In genomic region chr18:3448845-3449701, GRCh38 we compare ENCODE assay signal across 8 cellular contexts. TPM values are rescaled to one million over a fixed set of nuclear protein-coding genes. Genes with fewer than 3 reads are reported as not detected.
A peak's percentile ranks its signal among the peaks of the same experiment; 100 is the strongest.
DNase-seq lines count a peak whose midpoint lies in the region; ATAC-seq, FAIRE-seq and TF ChIP-seq lines count a peak whose summit lies in the region.

No MANE protein-coding gene starts in this region.

- H3K9me1 ChIP-seq in endothelial cell of umbilical vein (replicated peaks; ENCODE audit: control insufficient read depth, extremely low read depth, insufficient read depth, low read length) = no peaks in the 10 kb centered on the region

- dilution Hi-C loops in endothelial cell of umbilical vein (cut with MboI; ENCODE audit: extremely low pct_ligation_motif_present, low sequenced_read_pairs) = no loop called here

- H4K20me1 ChIP-seq in endothelial cell of umbilical vein (replicated peaks; ENCODE audit: control insufficient read depth, extremely low read depth, insufficient read depth, low read length) = no peaks in the 10 kb centered on the region

- CTCF ChIA-PET in endothelial cell of umbilical vein (lab: Charles Lee) = interaction anchor here (0.8 to 2.7 kb wide), 7 partner anchors 45 to 217 kb away, joined by 3 to 17 read pairs (median 3); no protein-coding TSS in a partner anchor

- ATAC-seq in GM18873 (IDR thresholded peaks at IDR 0.05; ENCODE audit: low FRiP score, unreplicated experiment) (peak; percentile 34), HG03139 (IDR thresholded peaks at IDR 0.05; ENCODE audit: unreplicated experiment) (peak; percentile 44)

- POLR2A ChIA-PET in endothelial cell of umbilical vein (lab: Charles Lee) = interaction anchor here (1.1 to 2.3 kb wide), 2 partner anchors 40 to 216 kb away, joined by 3 to 6 read pairs; no protein-coding TSS in a partner anchor

- peaks cover 39% of the 10 kb centered on the region for H3K79me2 ChIP-seq in endothelial cell of umbilical vein (ENCODE audit: control insufficient read depth, insufficient read depth, low read length)

- H3K27ac ChIP-seq in endothelial cell of umbilical vein (ENCODE audit: insufficient read depth, low read depth, low read length) = peak overlapping the region; percentile 99
- peak overlapping the region; percentile 93 to 99 for H3K27ac ChIP-seq in mucosa of rectum (ENCODE audit: low read depth in 2 of 2, low read length in 2 of 2)

- peak overlapping the region; percentile 91 for H3K4me2 ChIP-seq in endothelial cell of umbilical vein (ENCODE audit: insufficient read depth, low read length)

- H3K36me3 ChIP-seq in endothelial cell of umbilical vein (ENCODE audit: control insufficient read depth in 2 of 2, extremely low read depth in 1 of 2, insufficient read depth in 2 of 2, low read length in 2 of 2) (no peaks in the 10 kb centered on the region), mucosa of rectum (ENCODE audit: control insufficient read depth in 2 of 2, insufficient read depth in 2 of 2, low read length in 2 of 2) (no peaks in the 10 kb centered on the region)

- peak overlapping the region; percentile 13 for H2AFZ ChIP-seq in endothelial cell of umbilical vein (ENCODE audit: low read depth, low read length)

- H3K9ac ChIP-seq in endothelial cell of umbilical vein (replicated peaks; ENCODE audit: extremely low read depth, insufficient read depth, low read length) (peak overlapping the region; percentile 96), mucosa of rectum (ENCODE audit: low read depth in 1 of 2, low read length in 2 of 2) (peak overlapping the region; percentile 91 to 100)

- H3K9me3 ChIP-seq in endothelial cell of umbilical vein (replicated peaks; ENCODE audit: control insufficient read depth, insufficient read depth, low read length) = no peaks in the 10 kb centered on the region
- no peaks in the 10 kb centered on the region for H3K9me3 ChIP-seq in mucosa of rectum (ENCODE audit: control insufficient read depth in 2 of 2, low read length in 2 of 2)

- no peak for TF ChIP-seq POLR2A in endothelial cell of umbilical vein (IDR thresholded peaks at IDR 0.05; ENCODE audit: low read depth, low read length)

- intact Hi-C loops in endothelial cell of umbilical vein (cut with micrococcal nuclease) = loop anchor here (1.0 to 5.0 kb wide), 7 partner anchors 128 to 877 kb away; partner anchors contain the start of genes METTL4 and NDC80

- peak; percentile 77 for FAIRE-seq in endothelial cell of umbilical vein (lab: Jason Lieb, UNC)

- H3K4me3 ChIP-seq in endothelial cell of umbilical vein (replicated peaks in 1 of 3; ENCODE audit: insufficient read depth in 1 of 3, low read depth in 1 of 3, low read length in 3 of 3) = peak overlapping the region; percentile 57 to 90 (median 76)
- H3K4me3 ChIP-seq in mucosa of rectum (ENCODE audit: low read length in 2 of 2) = peak overlapping the region; percentile 87 to 88

- BruUV-seq in endothelial cell of umbilical vein (replicated peaks; lab: Mats Ljungman, UMichigan) = TSS peak; percentile 29

- H3K4me1 ChIP-seq in endothelial cell of umbilical vein (ENCODE audit: control insufficient read depth, extremely low read depth, insufficient read depth, low read length) (peaks cover 23% of the 10 kb centered on the region), mucosa of rectum (ENCODE audit: control insufficient read depth in 2 of 2, insufficient read depth in 2 of 2, low read length in 2 of 2) (peaks cover 10 to 23% of the 10 kb centered on the region in 2 donors)

- no peak for TF ChIP-seq CTCF in endothelial cell of umbilical vein (IDR thresholded peaks at IDR 0.05; ENCODE audit: extremely low read depth in 1 of 2, insufficient read depth in 1 of 2, low read depth in 1 of 2, low read length in 2 of 2)

- no peaks in the 10 kb centered on the region for H3K27me3 ChIP-seq in endothelial cell of umbilical vein (ENCODE audit: control insufficient read depth in 2 of 2, insufficient read depth in 2 of 2, low read length in 2 of 2)
- no peaks in the 10 kb centered on the region for H3K27me3 ChIP-seq in mucosa of rectum (ENCODE audit: control insufficient read depth in 2 of 2, insufficient read depth in 2 of 2, low read length in 2 of 2)

- peak; percentile 62 for DNase-seq in AG08396 (ENCODE audit: low spot score)
- DNase-seq in NOMO-1 treated with dmso at 0.1 percent for 144 hours (lab: John Stamatoyannopoulos, UW; ENCODE audit: unreplicated experiment) = peak; percentile 87
- DNase-seq in activated CD8-positive, alpha-beta memory T cell treated with anti-CD3 and anti-CD28 coated beads, Interleukin-2, amount 50 U/mL, for 4 hours = peak; percentile 82
- peak; percentile 86 for DNase-seq in endothelial cell of umbilical vein (ENCODE audit: low read depth, low spot score)
- DNase-seq in stimulated activated CD8-positive, alpha-beta memory T cell treated with anti-CD3 and anti-CD28 coated beads, Interleukin-4, amount 100 ng/mL, for 48 hours = peak; percentile 84

TF ChIP-seq in endothelial cell of umbilical vein, 7 proteins besides CTCF, POLR2A, EP300 and RAD21:
- TF ChIP-seq POLR2AphosphoS5 (IDR thresholded peaks at IDR 0.05; ENCODE audit: insufficient read depth, low read depth, low read length) = peak; percentile 9
- TF ChIP-seq MYC (IDR thresholded peaks at IDR 0.05; ENCODE audit: low read depth, low read length) = no peak
- no peak for TF ChIP-seq FOS (IDR thresholded peaks at IDR 0.05; ENCODE audit: borderline replicate concordance, insufficient read depth, low read length)
- no peak for TF ChIP-seq EZH2 (IDR thresholded peaks at IDR 0.05; ENCODE audit: borderline replicate concordance, low read depth, low read length, severe bottlenecking)
- no peak for TF ChIP-seq JUN (IDR thresholded peaks at IDR 0.05; ENCODE audit: borderline replicate concordance, insufficient read depth, insufficient read length, low read depth)
- no peak for TF ChIP-seq GATA2 (IDR thresholded peaks at IDR 0.05; ENCODE audit: insufficient read depth, insufficient read length, low read depth, low read length)

RNA-seq across cellular contexts. Expression of gene TGIF1, which starts 0.9 kb away (rescaled TPM):
- total RNA-seq in endothelial cell of umbilical vein = 71.1 and 75.6 TPM in 2 replicates
- 95.8 and 96.6 TPM in 2 replicates for polyA plus RNA-seq in endothelial cell of umbilical vein
- 96.9 and 103 TPM in 2 replicates for polyA plus RNA-seq in endothelial cell of umbilical vein (2011; cell fraction: cytosol; rRNA removed)
- 194 and 217 TPM in 2 replicates for polyA plus RNA-seq in endothelial cell of umbilical vein (2011; cell fraction: nucleus; rRNA removed)
- 46.9 and 47.2 TPM in 2 replicates for polyA plus RNA-seq in endothelial cell of umbilical vein (2012)
- polyA minus RNA-seq in endothelial cell of umbilical vein = 99.1 and 109 TPM in 2 replicates
- polyA minus RNA-seq in endothelial cell of umbilical vein (2011; cell fraction: cytosol; rRNA and poly(A)+ RNA removed) = 61.6 TPM
- 84.2 and 93.9 TPM in 2 replicates for polyA minus RNA-seq in endothelial cell of umbilical vein (2011; cell fraction: nucleus; rRNA and poly(A)+ RNA removed)

Comparison
In these comparisons a context has a peak if more than half of its experiments do, and no peak if none do; other contexts are left out.
1. Peak in every context shown above with its lines: DNase-seq, ATAC-seq, H3K4me3 ChIP-seq and H3K27ac ChIP-seq.